In the genomic region with DNA sequence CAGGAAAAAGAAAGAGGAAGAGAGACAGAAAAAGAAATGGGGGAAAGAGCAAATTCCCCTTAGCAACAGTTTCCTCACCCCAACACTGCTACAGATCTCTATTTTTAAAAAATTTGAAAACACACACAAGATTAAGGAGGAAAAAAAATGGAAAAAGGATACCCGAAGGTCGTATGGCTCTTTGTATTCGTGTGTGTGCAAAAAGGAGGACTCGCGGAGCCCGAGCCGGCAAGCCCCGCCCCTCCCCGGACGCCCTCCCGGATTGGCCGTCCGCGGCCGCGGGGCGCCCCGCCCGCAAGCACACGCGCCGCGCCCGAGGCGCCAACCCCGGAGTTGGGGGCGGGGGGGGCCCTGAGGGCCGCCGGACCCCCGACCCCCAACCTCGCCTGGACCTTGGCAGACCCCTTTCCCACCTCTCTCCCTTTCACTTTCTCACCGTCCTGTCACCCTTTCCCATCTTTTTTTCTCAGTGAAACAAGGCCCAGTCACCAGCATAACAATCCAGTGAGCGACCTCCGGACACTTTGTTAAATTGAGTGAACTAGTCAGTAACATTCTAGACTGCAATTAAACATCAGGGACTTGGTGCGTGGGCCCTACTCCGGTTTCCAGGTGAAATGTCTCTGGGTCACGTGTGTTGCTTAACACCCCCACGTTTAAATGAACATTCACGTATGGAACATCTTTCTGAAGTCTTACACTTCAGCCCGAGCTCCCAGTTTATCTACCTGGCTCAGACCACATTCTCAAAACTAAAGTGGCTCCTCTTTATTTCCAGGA, we compare ENCODE assay signal across 1 cellular context.
A peak's percentile ranks its signal among the peaks of the same experiment; 100 is the strongest.
TF ChIP-seq lines count a peak whose summit lies in the region.

A gene with protein sequence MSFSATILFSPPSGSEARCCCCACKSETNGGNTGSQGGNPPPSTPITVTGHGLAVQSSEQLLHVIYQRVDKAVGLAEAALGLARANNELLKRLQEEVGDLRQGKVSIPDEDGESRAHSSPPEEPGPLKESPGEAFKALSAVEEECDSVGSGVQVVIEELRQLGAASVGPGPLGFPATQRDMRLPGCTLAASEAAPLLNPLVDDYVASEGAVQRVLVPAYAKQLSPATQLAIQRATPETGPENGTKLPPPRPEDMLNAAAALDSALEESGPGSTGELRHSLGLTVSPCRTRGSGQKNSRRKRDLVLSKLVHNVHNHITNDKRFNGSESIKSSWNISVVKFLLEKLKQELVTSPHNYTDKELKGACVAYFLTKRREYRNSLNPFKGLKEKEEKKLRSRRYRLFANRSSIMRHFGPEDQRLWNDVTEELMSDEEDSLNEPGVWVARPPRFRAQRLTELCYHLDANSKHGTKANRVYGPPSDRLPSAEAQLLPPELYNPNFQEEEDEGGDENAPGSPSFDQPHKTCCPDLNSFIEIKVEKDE (minus strand): TSS at position 205 of the 780 bp plus-strand sequence. CDS start 11,120 bp downstream, outside the sequence.

TF ChIP-seq in HepG2, 621 proteins besides CTCF, POLR2A, EP300 and RAD21 (continued from another document and continues in another):
- TF ChIP-seq, protein P1, sequence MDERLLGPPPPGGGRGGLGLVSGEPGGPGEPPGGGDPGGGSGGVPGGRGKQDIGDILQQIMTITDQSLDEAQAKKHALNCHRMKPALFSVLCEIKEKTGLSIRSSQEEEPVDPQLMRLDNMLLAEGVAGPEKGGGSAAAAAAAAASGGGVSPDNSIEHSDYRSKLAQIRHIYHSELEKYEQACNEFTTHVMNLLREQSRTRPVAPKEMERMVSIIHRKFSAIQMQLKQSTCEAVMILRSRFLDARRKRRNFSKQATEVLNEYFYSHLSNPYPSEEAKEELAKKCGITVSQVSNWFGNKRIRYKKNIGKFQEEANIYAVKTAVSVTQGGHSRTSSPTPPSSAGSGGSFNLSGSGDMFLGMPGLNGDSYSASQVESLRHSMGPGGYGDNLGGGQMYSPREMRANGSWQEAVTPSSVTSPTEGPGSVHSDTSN (CRISPR knock-in tag; IDR thresholded peaks at IDR 0.05), result no peak
- TF ChIP-seq, protein P2, sequence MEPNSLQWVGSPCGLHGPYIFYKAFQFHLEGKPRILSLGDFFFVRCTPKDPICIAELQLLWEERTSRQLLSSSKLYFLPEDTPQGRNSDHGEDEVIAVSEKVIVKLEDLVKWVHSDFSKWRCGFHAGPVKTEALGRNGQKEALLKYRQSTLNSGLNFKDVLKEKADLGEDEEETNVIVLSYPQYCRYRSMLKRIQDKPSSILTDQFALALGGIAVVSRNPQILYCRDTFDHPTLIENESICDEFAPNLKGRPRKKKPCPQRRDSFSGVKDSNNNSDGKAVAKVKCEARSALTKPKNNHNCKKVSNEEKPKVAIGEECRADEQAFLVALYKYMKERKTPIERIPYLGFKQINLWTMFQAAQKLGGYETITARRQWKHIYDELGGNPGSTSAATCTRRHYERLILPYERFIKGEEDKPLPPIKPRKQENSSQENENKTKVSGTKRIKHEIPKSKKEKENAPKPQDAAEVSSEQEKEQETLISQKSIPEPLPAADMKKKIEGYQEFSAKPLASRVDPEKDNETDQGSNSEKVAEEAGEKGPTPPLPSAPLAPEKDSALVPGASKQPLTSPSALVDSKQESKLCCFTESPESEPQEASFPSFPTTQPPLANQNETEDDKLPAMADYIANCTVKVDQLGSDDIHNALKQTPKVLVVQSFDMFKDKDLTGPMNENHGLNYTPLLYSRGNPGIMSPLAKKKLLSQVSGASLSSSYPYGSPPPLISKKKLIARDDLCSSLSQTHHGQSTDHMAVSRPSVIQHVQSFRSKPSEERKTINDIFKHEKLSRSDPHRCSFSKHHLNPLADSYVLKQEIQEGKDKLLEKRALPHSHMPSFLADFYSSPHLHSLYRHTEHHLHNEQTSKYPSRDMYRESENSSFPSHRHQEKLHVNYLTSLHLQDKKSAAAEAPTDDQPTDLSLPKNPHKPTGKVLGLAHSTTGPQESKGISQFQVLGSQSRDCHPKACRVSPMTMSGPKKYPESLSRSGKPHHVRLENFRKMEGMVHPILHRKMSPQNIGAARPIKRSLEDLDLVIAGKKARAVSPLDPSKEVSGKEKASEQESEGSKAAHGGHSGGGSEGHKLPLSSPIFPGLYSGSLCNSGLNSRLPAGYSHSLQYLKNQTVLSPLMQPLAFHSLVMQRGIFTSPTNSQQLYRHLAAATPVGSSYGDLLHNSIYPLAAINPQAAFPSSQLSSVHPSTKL (CRISPR knock-in tag; IDR thresholded peaks at IDR 0.05), result peak; percentile 48; the same call in 1 of the 2 replicates
- TF ChIP-seq RCOR2 (CRISPR knock-in tag; IDR thresholded peaks at IDR 0.05) (no peak; the same call in 1 of the 2 replicates), TSC22D2 (CRISPR knock-in tag; IDR thresholded peaks at IDR 0.05; ENCODE audit: borderline replicate concordance) (peak; percentile 41; the same call in 1 of the 2 replicates), MEIS2 (CRISPR knock-in tag; IDR thresholded peaks at IDR 0.05) (peak; percentile 93), HOXA7 (CRISPR knock-in tag; IDR thresholded peaks at IDR 0.05) (no peak), ZNF451 (CRISPR knock-in tag; IDR thresholded peaks at IDR 0.05) (peak; percentile 24; the same call in 1 of the 2 replicates), ZNF20 (CRISPR knock-in tag; IDR thresholded peaks at IDR 0.05) (no peak), FLYWCH1 (CRISPR knock-in tag; IDR thresholded peaks at IDR 0.05) (peak; percentile 95; the same call in 1 of the 2 replicates), ESRRA (CRISPR knock-in tag; IDR thresholded peaks at IDR 0.05; ENCODE audit: low read depth) (peak; percentile 47; the same call in 1 of the 2 replicates), GPN1 (CRISPR knock-in tag; IDR thresholded peaks at IDR 0.05; ENCODE audit: borderline replicate concordance) (no peak), ZNF337 (CRISPR knock-in tag; IDR thresholded peaks at IDR 0.05; ENCODE audit: borderline replicate concordance, low read depth) (no peak), RBM39 (IDR thresholded peaks at IDR 0.05; ENCODE audit: low read depth, low read length, poor library complexity, severe bottlenecking) (peak; percentile 30), HIVEP1 (CRISPR knock-in tag; IDR thresholded peaks at IDR 0.05) (peak; percentile 46; the same call in 1 of the 2 replicates), ARNT (IDR thresholded peaks at IDR 0.05) (no peak), NR2F6 (IDR thresholded peaks at IDR 0.05) (no peak), NR2F6 (CRISPR knock-in tag; IDR thresholded peaks at IDR 0.05) (peak; percentile 16; the same call in 1 of the 2 replicates), ZNF207 (IDR thresholded peaks at IDR 0.05; ENCODE audit: borderline replicate concordance) (no peak), FOXP1 (IDR thresholded peaks at IDR 0.05) (no peak), FOXP1 (CRISPR knock-in tag; IDR thresholded peaks at IDR 0.05) (0 out of 2 replicates have a peak, but pooled peaks have one; percentile 12), ZNF547 (CRISPR knock-in tag; IDR thresholded peaks at IDR 0.05) (peak; percentile 65), ETV6 (CRISPR knock-in tag; conservative IDR thresholded peaks at IDR 0.05) (peak; percentile 45; the same call in 1 of the 2 replicates), ZFYVE20 (CRISPR knock-in tag; IDR thresholded peaks at IDR 0.05; ENCODE audit: borderline replicate concordance, low read depth) (no peak), MXD4 (CRISPR knock-in tag; IDR thresholded peaks at IDR 0.05) (0 out of 2 replicates have a peak, but pooled peaks have one; percentile 28), ZNF33A (CRISPR knock-in tag; IDR thresholded peaks at IDR 0.05; ENCODE audit: borderline replicate concordance) (peak; percentile 78; the same call in 1 of the 2 replicates), PPARG (CRISPR knock-in tag; conservative IDR thresholded peaks at IDR 0.05) (peak; percentile 46; the same call in 1 of the 2 replicates), JDP2 (CRISPR knock-in tag; IDR thresholded peaks at IDR 0.05; ENCODE audit: borderline replicate concordance) (no peak), IRX3 (CRISPR knock-in tag; IDR thresholded peaks at IDR 0.05; ENCODE audit: borderline replicate concordance, low read depth) (peak; percentile 90; the same call in 1 of the 2 replicates), MAFF (IDR thresholded peaks at IDR 0.05; ENCODE audit: low read depth, low read length) (no peak), KDM5B (CRISPR knock-in tag; IDR thresholded peaks at IDR 0.05; ENCODE audit: borderline replicate concordance) (peak; percentile 84)
- TF ChIP-seq, protein P3, sequence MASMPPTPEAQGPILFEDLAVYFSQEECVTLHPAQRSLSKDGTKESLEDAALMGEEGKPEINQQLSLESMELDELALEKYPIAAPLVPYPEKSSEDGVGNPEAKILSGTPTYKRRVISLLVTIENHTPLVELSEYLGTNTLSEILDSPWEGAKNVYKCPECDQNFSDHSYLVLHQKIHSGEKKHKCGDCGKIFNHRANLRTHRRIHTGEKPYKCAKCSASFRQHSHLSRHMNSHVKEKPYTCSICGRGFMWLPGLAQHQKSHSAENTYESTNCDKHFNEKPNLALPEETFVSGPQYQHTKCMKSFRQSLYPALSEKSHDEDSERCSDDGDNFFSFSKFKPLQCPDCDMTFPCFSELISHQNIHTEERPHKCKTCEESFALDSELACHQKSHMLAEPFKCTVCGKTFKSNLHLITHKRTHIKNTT (CRISPR knock-in tag; IDR thresholded peaks at IDR 0.05), result no peak
- TF ChIP-seq, protein P4, sequence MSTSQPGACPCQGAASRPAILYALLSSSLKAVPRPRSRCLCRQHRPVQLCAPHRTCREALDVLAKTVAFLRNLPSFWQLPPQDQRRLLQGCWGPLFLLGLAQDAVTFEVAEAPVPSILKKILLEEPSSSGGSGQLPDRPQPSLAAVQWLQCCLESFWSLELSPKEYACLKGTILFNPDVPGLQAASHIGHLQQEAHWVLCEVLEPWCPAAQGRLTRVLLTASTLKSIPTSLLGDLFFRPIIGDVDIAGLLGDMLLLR (CRISPR knock-in tag; IDR thresholded peaks at IDR 0.05), result peak; percentile 76
- TF ChIP-seq, protein P5, sequence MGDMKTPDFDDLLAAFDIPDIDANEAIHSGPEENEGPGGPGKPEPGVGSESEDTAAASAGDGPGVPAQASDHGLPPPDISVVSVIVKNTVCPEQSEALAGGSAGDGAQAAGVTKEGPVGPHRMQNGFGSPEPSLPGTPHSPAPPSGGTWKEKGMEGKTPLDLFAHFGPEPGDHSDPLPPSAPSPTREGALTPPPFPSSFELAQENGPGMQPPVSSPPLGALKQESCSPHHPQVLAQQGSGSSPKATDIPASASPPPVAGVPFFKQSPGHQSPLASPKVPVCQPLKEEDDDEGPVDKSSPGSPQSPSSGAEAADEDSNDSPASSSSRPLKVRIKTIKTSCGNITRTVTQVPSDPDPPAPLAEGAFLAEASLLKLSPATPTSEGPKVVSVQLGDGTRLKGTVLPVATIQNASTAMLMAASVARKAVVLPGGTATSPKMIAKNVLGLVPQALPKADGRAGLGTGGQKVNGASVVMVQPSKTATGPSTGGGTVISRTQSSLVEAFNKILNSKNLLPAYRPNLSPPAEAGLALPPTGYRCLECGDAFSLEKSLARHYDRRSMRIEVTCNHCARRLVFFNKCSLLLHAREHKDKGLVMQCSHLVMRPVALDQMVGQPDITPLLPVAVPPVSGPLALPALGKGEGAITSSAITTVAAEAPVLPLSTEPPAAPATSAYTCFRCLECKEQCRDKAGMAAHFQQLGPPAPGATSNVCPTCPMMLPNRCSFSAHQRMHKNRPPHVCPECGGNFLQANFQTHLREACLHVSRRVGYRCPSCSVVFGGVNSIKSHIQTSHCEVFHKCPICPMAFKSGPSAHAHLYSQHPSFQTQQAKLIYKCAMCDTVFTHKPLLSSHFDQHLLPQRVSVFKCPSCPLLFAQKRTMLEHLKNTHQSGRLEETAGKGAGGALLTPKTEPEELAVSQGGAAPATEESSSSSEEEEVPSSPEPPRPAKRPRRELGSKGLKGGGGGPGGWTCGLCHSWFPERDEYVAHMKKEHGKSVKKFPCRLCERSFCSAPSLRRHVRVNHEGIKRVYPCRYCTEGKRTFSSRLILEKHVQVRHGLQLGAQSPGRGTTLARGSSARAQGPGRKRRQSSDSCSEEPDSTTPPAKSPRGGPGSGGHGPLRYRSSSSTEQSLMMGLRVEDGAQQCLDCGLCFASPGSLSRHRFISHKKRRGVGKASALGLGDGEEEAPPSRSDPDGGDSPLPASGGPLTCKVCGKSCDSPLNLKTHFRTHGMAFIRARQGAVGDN (CRISPR knock-in tag; IDR thresholded peaks at IDR 0.05), result peak; percentile 90
- TF ChIP-seq, protein P6, sequence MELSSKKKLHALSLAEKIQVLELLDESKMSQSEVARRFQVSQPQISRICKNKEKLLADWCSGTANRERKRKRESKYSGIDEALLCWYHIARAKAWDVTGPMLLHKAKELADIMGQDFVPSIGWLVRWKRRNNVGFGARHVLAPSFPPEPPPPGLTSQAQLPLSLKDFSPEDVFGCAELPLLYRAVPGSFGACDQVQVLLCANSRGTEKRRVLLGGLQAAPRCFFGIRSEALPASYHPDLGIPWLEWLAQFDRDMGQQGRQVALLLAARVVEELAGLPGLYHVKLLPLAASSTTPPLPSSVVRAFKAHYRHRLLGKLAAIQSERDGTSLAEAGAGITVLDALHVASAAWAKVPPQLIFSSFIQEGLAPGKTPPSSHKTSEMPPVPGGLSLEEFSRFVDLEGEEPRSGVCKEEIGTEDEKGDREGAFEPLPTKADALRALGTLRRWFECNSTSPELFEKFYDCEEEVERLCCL (CRISPR knock-in tag; IDR thresholded peaks at IDR 0.05; ENCODE audit: borderline replicate concordance), result no peak
- TF ChIP-seq, protein P7, sequence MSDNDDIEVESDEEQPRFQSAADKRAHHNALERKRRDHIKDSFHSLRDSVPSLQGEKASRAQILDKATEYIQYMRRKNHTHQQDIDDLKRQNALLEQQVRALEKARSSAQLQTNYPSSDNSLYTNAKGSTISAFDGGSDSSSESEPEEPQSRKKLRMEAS (IDR thresholded peaks at IDR 0.05), result peak; percentile 93
- TF ChIP-seq, protein P8, sequence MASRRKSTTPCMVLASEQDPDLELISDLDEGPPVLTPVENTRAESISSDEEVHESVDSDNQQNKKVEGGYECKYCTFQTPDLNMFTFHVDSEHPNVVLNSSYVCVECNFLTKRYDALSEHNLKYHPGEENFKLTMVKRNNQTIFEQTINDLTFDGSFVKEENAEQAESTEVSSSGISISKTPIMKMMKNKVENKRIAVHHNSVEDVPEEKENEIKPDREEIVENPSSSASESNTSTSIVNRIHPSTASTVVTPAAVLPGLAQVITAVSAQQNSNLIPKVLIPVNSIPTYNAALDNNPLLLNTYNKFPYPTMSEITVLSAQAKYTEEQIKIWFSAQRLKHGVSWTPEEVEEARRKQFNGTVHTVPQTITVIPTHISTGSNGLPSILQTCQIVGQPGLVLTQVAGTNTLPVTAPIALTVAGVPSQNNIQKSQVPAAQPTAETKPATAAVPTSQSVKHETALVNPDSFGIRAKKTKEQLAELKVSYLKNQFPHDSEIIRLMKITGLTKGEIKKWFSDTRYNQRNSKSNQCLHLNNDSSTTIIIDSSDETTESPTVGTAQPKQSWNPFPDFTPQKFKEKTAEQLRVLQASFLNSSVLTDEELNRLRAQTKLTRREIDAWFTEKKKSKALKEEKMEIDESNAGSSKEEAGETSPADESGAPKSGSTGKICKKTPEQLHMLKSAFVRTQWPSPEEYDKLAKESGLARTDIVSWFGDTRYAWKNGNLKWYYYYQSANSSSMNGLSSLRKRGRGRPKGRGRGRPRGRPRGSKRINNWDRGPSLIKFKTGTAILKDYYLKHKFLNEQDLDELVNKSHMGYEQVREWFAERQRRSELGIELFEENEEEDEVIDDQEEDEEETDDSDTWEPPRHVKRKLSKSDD (CRISPR knock-in tag; IDR thresholded peaks at IDR 0.05; ENCODE audit: low read depth), result peak; percentile 60; the same call in 1 of the 2 replicates
- TF ChIP-seq, protein P9, sequence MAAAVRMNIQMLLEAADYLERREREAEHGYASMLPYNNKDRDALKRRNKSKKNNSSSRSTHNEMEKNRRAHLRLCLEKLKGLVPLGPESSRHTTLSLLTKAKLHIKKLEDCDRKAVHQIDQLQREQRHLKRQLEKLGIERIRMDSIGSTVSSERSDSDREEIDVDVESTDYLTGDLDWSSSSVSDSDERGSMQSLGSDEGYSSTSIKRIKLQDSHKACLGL (CRISPR knock-in tag; IDR thresholded peaks at IDR 0.05), result peak; percentile 50; the same call in 1 of the 2 replicates
- TF ChIP-seq, protein P10, sequence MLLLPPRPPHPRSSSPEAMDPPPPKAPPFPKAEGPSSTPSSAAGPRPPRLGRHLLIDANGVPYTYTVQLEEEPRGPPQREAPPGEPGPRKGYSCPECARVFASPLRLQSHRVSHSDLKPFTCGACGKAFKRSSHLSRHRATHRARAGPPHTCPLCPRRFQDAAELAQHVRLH (CRISPR knock-in tag; IDR thresholded peaks at IDR 0.05; ENCODE audit: borderline replicate concordance, low read depth), result peak; percentile 44; the same call in 1 of the 2 replicates
